30 cellular contexts compared by ENCODE assay signal in genomic region chr12:89413234-89413633, GRCh38.
"Had no signal": no experiment of that assay in that cellular context is flagged by ENCODE, and none has a peak within 500 bp of the region (broad histone marks: within the 10 kb centered on the region; RNA-seq: fewer than 3 reads in every experiment).

No MANE protein-coding gene starts in this region.

- H3K27me3 ChIP-seq: neural progenitor cell, ovary, spleen, thyroid gland, tibial nerve, upper lobe of left lung, vagina had no signal

- H3K4me3 ChIP-seq: neural progenitor cell, ovary, psoas muscle, skin epidermis, smooth muscle cell, spleen, thoracic aorta, thyroid gland, tibial nerve, upper lobe of left lung, vagina had no signal

- H3K27me3 Mint-ChIP-seq: progenitor cell of endocrine pancreas; stimulated activated memory B cell treated with anti-CD40 and anti-IgM and Interleukin-4, amounts not matched to agents 10 μg/mL and 1 μg/mL and 100 μg/mL, for 72 hours; stimulated activated naive CD8-positive, alpha-beta T cell treated with anti-CD3 and anti-CD28 coated beads, Interleukin-15, amount 100 ng/mL, for 72 hours had no signal

- H3K27ac ChIP-seq: neural progenitor cell, ovary, parathyroid adenoma, psoas muscle, skin epidermis, spleen, thoracic aorta, thyroid gland, tibial nerve, upper lobe of left lung, vagina had no signal

- FAIRE-seq: urothelium cell line had no signal

- H3K36me3 Mint-ChIP-seq: natural killer cell had no signal

- H3K4me2 ChIP-seq: neural progenitor cell, smooth muscle cell had no signal

- H3K27ac Mint-ChIP-seq: natural killer cell; nephron; neural progenitor cell; progenitor cell of endocrine pancreas; stimulated activated memory B cell treated with anti-CD40 and anti-IgM and Interleukin-4, amounts not matched to agents 10 μg/mL and 1 μg/mL and 100 μg/mL, for 72 hours; stimulated activated naive CD8-positive, alpha-beta T cell treated with anti-CD3 and anti-CD28 coated beads, Interleukin-15, amount 100 ng/mL, for 72 hours had no signal

- H3K9ac ChIP-seq: neural progenitor cell, parathyroid adenoma had no signal

- H3K4me1 ChIP-seq: parathyroid adenoma, psoas muscle, thyroid gland had no signal

- H2AFZ ChIP-seq: neural progenitor cell, parathyroid adenoma had no signal

- DNase-seq: natural killer cell; occipital lobe; ovary; posterior cingulate gyrus; psoas muscle; right cardiac atrium; spleen; stimulated activated CD4-positive, alpha-beta T cell treated with anti-CD3 and anti-CD28 coated beads, Interleukin-12 subunit alpha, Interleukin-12 subunit beta, amount 100 ng/mL, for 4 hours; stimulated activated CD4-positive, alpha-beta T cell treated with anti-CD3 and anti-CD28 coated beads, Interleukin-1b, Interleukin-23, amount 100 ng/mL, for 48 hours; stimulated activated CD4-positive, alpha-beta T cell treated with anti-CD3 and anti-CD28 coated beads, Interleukin-4, amount 100 ng/mL, for 1 hour; stimulated activated CD4-positive, alpha-beta T cell treated with anti-CD3 and anti-CD28 coated beads, Interleukin-4, amount 100 ng/mL, for 4 hours; stimulated activated CD8-positive, alpha-beta memory T cell treated with anti-CD3 and anti-CD28 coated beads, Interleukin-4, amount 100 ng/mL, for 48 hours; stimulated activated naive CD4-positive, alpha-beta T cell; stimulated activated naive CD8-positive, alpha-beta T cell treated with anti-CD3 and anti-CD28 coated beads, Interleukin-15, amount 100 ng/mL, for 72 hours; stimulated activated naive CD8-positive, alpha-beta T cell treated with anti-CD3 and anti-CD28 coated beads, Interleukin-15, Interleukin-2, amounts not matched to agents 100 U/mL and 50 U/mL, for 24 hours; thyroid gland; trophoblast cell; upper lobe of left lung had no signal

- H3K4me1 Mint-ChIP-seq: nephron; stimulated activated memory B cell treated with anti-CD40 and anti-IgM and Interleukin-4, amounts not matched to agents 10 μg/mL and 1 μg/mL and 100 μg/mL, for 72 hours; stimulated activated naive CD8-positive, alpha-beta T cell treated with anti-CD3 and anti-CD28 coated beads, Interleukin-15, amount 100 ng/mL, for 72 hours had no signal

- H3K9me3 ChIP-seq: ovary, psoas muscle, spleen, thoracic aorta, thyroid gland, tibial nerve, upper lobe of left lung, vagina had no signal

- H3K79me2 ChIP-seq: parathyroid adenoma had no signal

- H3K4me3 Mint-ChIP-seq: natural killer cell; nephron; neural progenitor cell; stimulated activated memory B cell treated with anti-CD40 and anti-IgM and Interleukin-4, amounts not matched to agents 10 μg/mL and 1 μg/mL and 100 μg/mL, for 72 hours; stimulated activated naive CD8-positive, alpha-beta T cell treated with anti-CD3 and anti-CD28 coated beads, Interleukin-15, amount 100 ng/mL, for 72 hours had no signal

- H3K36me3 ChIP-seq: neural progenitor cell, ovary, thoracic aorta, thyroid gland, tibial nerve, upper lobe of left lung, vagina had no signal

- H3K9me3 Mint-ChIP-seq: natural killer cell; stimulated activated memory B cell treated with anti-CD40 and anti-IgM and Interleukin-4, amounts not matched to agents 10 μg/mL and 1 μg/mL and 100 μg/mL, for 72 hours had no signal

- ATAC-seq: natural killer cell; psoas muscle; right cardiac atrium; sciatic nerve; stimulated activated memory B cell treated with anti-CD40 and anti-IgM and Interleukin-4, amounts not matched to agents 10 μg/mL and 1 μg/mL and 100 μg/mL, for 72 hours; stimulated activated naive CD8-positive, alpha-beta T cell treated with anti-CD3 and anti-CD28 coated beads, Interleukin-15, amount 100 ng/mL, for 72 hours; stimulated activated naive CD8-positive, alpha-beta T cell treated with anti-CD3 and anti-CD28 coated beads, Interleukin-15, Interleukin-2, amounts not matched to agents 100 U/mL and 50 U/mL, for 24 hours had no signal
